Comparison of ENCODE assay signal across 12 cellular contexts in genomic region chr2:43455735-43456642, GRCh38.
DNase-seq lines count a peak whose midpoint lies in the region; ATAC-seq and TF ChIP-seq lines count a peak whose summit lies in the region.
"Had no signal": no experiment of that assay in that cellular context is flagged by ENCODE, and none has a peak within 500 bp of the region (broad histone marks: within the 10 kb centered on the region; RNA-seq: fewer than 3 reads in every experiment).

No MANE protein-coding gene starts in this region.

- no peaks in the 10 kb centered on the region for H3K9me3 Mint-ChIP-seq in Calu3 (ENCODE audit: low read depth, unreplicated experiment)
- H3K9me3 Mint-ChIP-seq: H9 had no signal

- no peak overlapping the region for H3K4me3 ChIP-seq in astrocyte of the spinal cord (ENCODE audit: low read depth, low read length)
- H3K4me3 ChIP-seq in mesenchymal stem cell (ENCODE audit: insufficient read depth in 1 of 2, low read depth in 1 of 2, low read length in 2 of 2) = no peak overlapping the region

- WGBS in mesenchymal stem cell = 0% methylated on average over 3 of the region's 6 CpGs

- no peak overlapping the region for H3K18ac ChIP-seq in mesenchymal stem cell (ENCODE audit: low read depth in 1 of 2, low read length in 2 of 2)

- H3K27ac ChIP-seq in mesenchymal stem cell (ENCODE audit: low read length, poor library complexity, severe bottlenecking) = no peak overlapping the region
- H3K27ac ChIP-seq: WERI-Rb-1 had no signal

- H3K27ac Mint-ChIP-seq in Calu3 (ENCODE audit: unreplicated experiment) = peak overlapping the region; percentile 35

- no peak overlapping the region for H3K4me2 ChIP-seq in mesenchymal stem cell (ENCODE audit: low read length, poor library complexity, severe bottlenecking)

- in situ Hi-C loops in astrocyte of the spinal cord (cut with HindIII; ENCODE audit: low sequenced_read_pairs) = no loop called here

- no peaks in the 10 kb centered on the region for H3K27me3 ChIP-seq in mesenchymal stem cell (ENCODE audit: control insufficient read depth in 1 of 2, insufficient read depth in 1 of 2, low read length in 2 of 2)

- H3K79me1 ChIP-seq in mesenchymal stem cell (replicated peaks; ENCODE audit: low read length, poor library complexity, severe bottlenecking) = peaks cover 7% of the 10 kb centered on the region

- H3K36me3 Mint-ChIP-seq in Calu3 (ENCODE audit: insufficient read depth, unreplicated experiment) = peaks cover 14% of the 10 kb centered on the region

- no peak overlapping the region for H2AFZ ChIP-seq in mesenchymal stem cell (ENCODE audit: low read depth, low read length)

- no peak overlapping the region for H4K8ac ChIP-seq in mesenchymal stem cell (ENCODE audit: low read length)

- peak; percentile 47 for DNase-seq in Calu3
- DNase-seq in astrocyte of the spinal cord (ENCODE audit: low read depth, low spot score) = peak; percentile 94
- peak; percentile 91 for DNase-seq in mesenchymal stem cell
- no peak for DNase-seq in posterior cingulate gyrus
- no peak for DNase-seq in dedifferentiated amniotic fluid mesenchymal stem cell (ENCODE audit: extremely low spot score)
- no peak for DNase-seq in activated CD4-positive, alpha-beta T cell treated with anti-CD3 and anti-CD28 coated beads, Interleukin-2, amount 50 U/mL, for 4 hours
- DNase-seq in NCI-H146 (lab: John Stamatoyannopoulos, UW) = no peak
- DNase-seq: DMS79, H9, NCI-H1092, WERI-Rb-1 had no signal

- intact Hi-C loops in Calu3 (cut with micrococcal nuclease; ENCODE audit: unreplicated experiment) (loop anchor here (5.0 kb wide), 1 partner anchor 34 kb away; no protein-coding TSS in a partner anchor), posterior cingulate gyrus (cut with DNase I) (no loop called here)

- peaks cover 2% of the 10 kb centered on the region for H3K4me1 ChIP-seq in mesenchymal stem cell (ENCODE audit: control insufficient read depth, insufficient read depth, low read depth, low read length)

- H3K4ac ChIP-seq in mesenchymal stem cell (ENCODE audit: low read depth in 1 of 2, low read length in 2 of 2) = no peak overlapping the region

- H3K4me3 Mint-ChIP-seq in Calu3 (ENCODE audit: low read depth, unreplicated experiment) = peak overlapping the region; percentile 35
- H3K4me3 Mint-ChIP-seq: H9 had no signal

- CTCF ChIA-PET in Calu3 (lab: Charles Lee) = interaction anchor here (0.7 to 0.9 kb wide), 2 partner anchors 12 to 23 kb away, joined by 3 read pairs; no protein-coding TSS in a partner anchor

- BruUV-seq in Calu3 (replicated peaks; lab: Mats Ljungman, UMichigan) = no TSS peak

- no peak overlapping the region for H3K14ac ChIP-seq in mesenchymal stem cell (ENCODE audit: low read length in 2 of 2)

- peak; percentile 58 for ATAC-seq in HG03196 (IDR thresholded peaks at IDR 0.05; ENCODE audit: unreplicated experiment)

- no peaks in the 10 kb centered on the region for H3K9me3 ChIP-seq in mesenchymal stem cell (ENCODE audit: control insufficient read depth, low read length)

- no peak overlapping the region for H4K91ac ChIP-seq in mesenchymal stem cell (ENCODE audit: low read length)

- peaks cover 0 to 4% of the 10 kb centered on the region in 2 experiments for H3K36me3 ChIP-seq in mesenchymal stem cell (ENCODE audit: control insufficient read depth in 1 of 2, insufficient read depth in 2 of 2, low read depth in 1 of 2, low read length in 2 of 2)
- H3K36me3 ChIP-seq: WERI-Rb-1 had no signal

- H3K27me3 Mint-ChIP-seq in Calu3 (ENCODE audit: unreplicated experiment) = no peaks in the 10 kb centered on the region

- H3K4me1 Mint-ChIP-seq in Calu3 (ENCODE audit: low read depth, unreplicated experiment) = peaks cover 67% of the 10 kb centered on the region

- TF ChIP-seq CTCF in Calu3 (IDR thresholded peaks at IDR 0.05; ENCODE audit: unreplicated experiment) (no peak), astrocyte of the spinal cord (IDR thresholded peaks at IDR 0.05; ENCODE audit: low read depth, low read length) (no peak)

- no peak overlapping the region for H3K23ac ChIP-seq in mesenchymal stem cell (ENCODE audit: low read length in 2 of 2)

- no peak overlapping the region for H2BK5ac ChIP-seq in mesenchymal stem cell (ENCODE audit: low read depth, low read length, poor library complexity, severe bottlenecking)

- no peak overlapping the region for H2BK15ac ChIP-seq in mesenchymal stem cell (ENCODE audit: low read depth, poor library complexity, severe bottlenecking)

- no peak overlapping the region for H2BK12ac ChIP-seq in mesenchymal stem cell (ENCODE audit: low read length in 2 of 2)

- peak overlapping the region; percentile 38 for H3K9ac ChIP-seq in mesenchymal stem cell (ENCODE audit: low read length)

- no peak overlapping the region for H2BK120ac ChIP-seq in mesenchymal stem cell (ENCODE audit: low read depth, low read length)

- no peak overlapping the region for H2AK5ac ChIP-seq in mesenchymal stem cell (ENCODE audit: low read length, severe bottlenecking)

Comparison
In these comparisons a context has a peak if more than half of its experiments do, and no peak if none do; other contexts are left out.
1. DNase-seq: peak in Calu3 (single experiment), astrocyte of the spinal cord (single experiment) and mesenchymal stem cell (single experiment); none in posterior cingulate gyrus (0 of 10), dedifferentiated amniotic fluid mesenchymal stem cell (single experiment), activated CD4-positive, alpha-beta T cell treated with anti-CD3 and anti-CD28 coated beads, Interleukin-2, amount 50 U/mL, for 4 hours (0 of 2) and NCI-H146 (single experiment).